Comparison of ENCODE assay signal across 31 cellular contexts in the genomic region with DNA sequence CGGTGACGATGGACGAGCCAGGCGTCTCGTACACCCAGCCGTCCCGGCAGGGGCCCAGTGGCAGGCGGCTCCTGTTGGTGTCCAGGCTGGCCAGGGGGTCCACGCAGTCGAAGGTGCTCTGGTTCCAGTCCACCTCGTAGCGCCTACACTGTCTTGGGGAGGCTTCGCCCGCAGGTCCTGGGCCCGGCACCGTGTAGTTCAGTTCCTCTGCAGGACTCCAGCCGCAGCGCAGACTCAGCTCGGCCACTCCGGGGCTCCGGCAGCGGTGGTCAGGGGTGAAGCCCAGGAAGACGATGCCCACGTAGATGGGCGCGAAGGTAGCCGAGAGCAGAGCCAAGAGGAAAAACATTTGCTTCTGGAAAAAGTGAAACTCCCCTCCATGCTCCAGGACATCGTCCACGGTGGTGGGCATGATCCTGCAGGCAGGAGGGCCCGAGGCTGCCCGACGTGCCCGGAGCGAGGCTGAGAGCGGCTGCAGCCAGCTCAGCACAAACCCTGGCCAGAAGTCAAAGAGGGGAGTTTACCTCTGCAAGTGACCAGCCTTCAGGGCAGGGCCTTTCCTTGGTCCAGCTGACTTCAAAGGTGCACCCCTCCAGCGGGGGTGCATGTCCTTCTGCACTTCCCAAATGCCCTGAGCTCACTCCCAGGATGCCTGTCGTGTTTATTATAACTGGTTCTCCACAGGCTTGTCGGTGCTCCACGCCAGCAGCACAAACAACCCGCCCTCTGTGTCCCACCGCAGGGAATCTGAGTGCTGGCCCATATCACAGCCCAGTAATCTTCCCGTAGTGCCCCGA. TPM values are rescaled to one million over a fixed set of nuclear protein-coding genes. Genes with fewer than 3 reads are reported as not detected.
A peak's percentile ranks its signal among the peaks of the same experiment; 100 is the strongest.
DNase-seq lines count a peak whose midpoint lies in the region; ATAC-seq and TF ChIP-seq lines count a peak whose summit lies in the region.
"Had no signal": no experiment of that assay in that cellular context is flagged by ENCODE, and none has a peak within 500 bp of the region (broad histone marks: within the 10 kb centered on the region; RNA-seq: fewer than 3 reads in every experiment).

A gene (minus strand): TSS at position 476 of the 797 bp plus-strand sequence. CDS start 64 bp downstream, at position 412.

- H3K4me2 ChIP-seq in parathyroid adenoma (ENCODE audit: low read length): no peak within 1 kb of the TSS
- H3K4me2 ChIP-seq: PC-9 had no signal

- peaks cover 11% of the 10 kb centered on the region for H3K27me3 Mint-ChIP-seq in activated T-helper 2 cell treated with anti-CD3 and anti-CD28 coated beads, Interferon-gamma antibody, Interleukin-2, Interleukin-4, amounts not matched to agents 10 μg/mL and 5 μg/mL and 100 μg/mL, durations not matched to agents 14 hours and 24 hours and 36 hours (ENCODE audit: low read depth)

- no peak within 1 kb of the TSS for H3K4me3 Mint-ChIP-seq in activated T-helper 2 cell treated with anti-CD3 and anti-CD28 coated beads, Interferon-gamma antibody, Interleukin-2, Interleukin-4, amounts not matched to agents 10 μg/mL and 5 μg/mL and 100 μg/mL, durations not matched to agents 14 hours and 24 hours and 36 hours (ENCODE audit: low read depth)
- H3K4me3 Mint-ChIP-seq: activated CD4-positive, alpha-beta T cell treated with anti-CD3 and anti-CD28 coated beads for 36 hours; activated naive CD8-positive, alpha-beta T cell treated with anti-CD3 and anti-CD28 coated beads, Interleukin-2, amount 10 ng/mL, durations not matched to agents 7 days and 5 days; activated T-cell treated with anti-CD3 and anti-CD28 coated beads, Interleukin-2, amount 50 U/mL, for 4 hours; naive thymus-derived CD4-positive, alpha-beta T cell; stimulated activated memory B cell treated with anti-CD40 and anti-IgM and Interleukin-4, amounts not matched to agents 10 μg/mL and 1 μg/mL and 100 μg/mL, for 72 hours had no signal

- no peak within 1 kb of the TSS for H3K9ac ChIP-seq in parathyroid adenoma

- no peaks in the 10 kb centered on the region for H3K36me3 Mint-ChIP-seq in activated T-helper 2 cell treated with anti-CD3 and anti-CD28 coated beads, Interferon-gamma antibody, Interleukin-2, Interleukin-4, amounts not matched to agents 10 μg/mL and 5 μg/mL and 100 μg/mL, durations not matched to agents 14 hours and 24 hours and 36 hours (ENCODE audit: low read depth)
- H3K36me3 Mint-ChIP-seq: activated naive CD8-positive, alpha-beta T cell treated with anti-CD3 and anti-CD28 coated beads, Interleukin-2, amount 10 ng/mL, durations not matched to agents 7 days and 5 days; naive thymus-derived CD4-positive, alpha-beta T cell; stimulated activated memory B cell treated with anti-CD40 and anti-IgM and Interleukin-4, amounts not matched to agents 10 μg/mL and 1 μg/mL and 100 μg/mL, for 72 hours had no signal

- WGBS in right cardiac atrium: 86% methylated on average over 43 of the region's 43 CpGs

- H2AFZ ChIP-seq in parathyroid adenoma: peak within 1 kb of the TSS; percentile 54
- H2AFZ ChIP-seq: PC-9 had no signal

- H3K4me1 ChIP-seq in right cardiac atrium (ENCODE audit: control insufficient read depth, insufficient read depth, low read length): no peaks in the 10 kb centered on the region
- H3K4me1 ChIP-seq in parathyroid adenoma: peaks cover 3% of the 10 kb centered on the region
- H3K4me1 ChIP-seq: thyroid gland had no signal

- H3K4me1 Mint-ChIP-seq in activated T-helper 2 cell treated with anti-CD3 and anti-CD28 coated beads, Interferon-gamma antibody, Interleukin-2, Interleukin-4, amounts not matched to agents 10 μg/mL and 5 μg/mL and 100 μg/mL, durations not matched to agents 14 hours and 24 hours and 36 hours (ENCODE audit: low read depth): no peaks in the 10 kb centered on the region
- H3K4me1 Mint-ChIP-seq: activated CD4-positive, alpha-beta T cell treated with anti-CD3 and anti-CD28 coated beads for 36 hours; activated naive CD8-positive, alpha-beta T cell treated with anti-CD3 and anti-CD28 coated beads, Interleukin-2, amount 10 ng/mL, durations not matched to agents 7 days and 5 days; naive thymus-derived CD4-positive, alpha-beta T cell; stimulated activated memory B cell treated with anti-CD40 and anti-IgM and Interleukin-4, amounts not matched to agents 10 μg/mL and 1 μg/mL and 100 μg/mL, for 72 hours had no signal

- H3K27ac ChIP-seq in right cardiac atrium (ENCODE audit: low read length) (no peak within 1 kb of the TSS), parathyroid adenoma (no peak within 1 kb of the TSS)
- H3K27ac ChIP-seq: PC-9, thyroid gland had no signal

- H3K9me3 Mint-ChIP-seq in activated T-helper 2 cell treated with anti-CD3 and anti-CD28 coated beads, Interferon-gamma antibody, Interleukin-2, Interleukin-4, amounts not matched to agents 10 μg/mL and 5 μg/mL and 100 μg/mL, durations not matched to agents 14 hours and 24 hours and 36 hours: no peaks in the 10 kb centered on the region
- H3K9me3 Mint-ChIP-seq: activated naive CD8-positive, alpha-beta T cell treated with anti-CD3 and anti-CD28 coated beads, Interleukin-2, amount 10 ng/mL, durations not matched to agents 7 days and 5 days; activated T-cell treated with anti-CD3 and anti-CD28 coated beads, Interleukin-2, amount 50 U/mL, for 4 hours; naive thymus-derived CD4-positive, alpha-beta T cell; stimulated activated memory B cell treated with anti-CD40 and anti-IgM and Interleukin-4, amounts not matched to agents 10 μg/mL and 1 μg/mL and 100 μg/mL, for 72 hours had no signal

- H3K4me3 ChIP-seq in right cardiac atrium (ENCODE audit: low read length) (no peak within 1 kb of the TSS), parathyroid adenoma (ENCODE audit: low read depth, low read length) (no peak within 1 kb of the TSS)
- H3K4me3 ChIP-seq: PC-9, thyroid gland had no signal

- H3K27ac Mint-ChIP-seq in activated T-helper 2 cell treated with anti-CD3 and anti-CD28 coated beads, Interferon-gamma antibody, Interleukin-2, Interleukin-4, amounts not matched to agents 10 μg/mL and 5 μg/mL and 100 μg/mL, durations not matched to agents 14 hours and 24 hours and 36 hours: no peak within 1 kb of the TSS
- H3K27ac Mint-ChIP-seq: activated CD4-positive, alpha-beta T cell treated with anti-CD3 and anti-CD28 coated beads for 36 hours; activated naive CD8-positive, alpha-beta T cell treated with anti-CD3 and anti-CD28 coated beads, Interleukin-2, amount 10 ng/mL, durations not matched to agents 7 days and 5 days; naive thymus-derived CD4-positive, alpha-beta T cell; stimulated activated memory B cell treated with anti-CD40 and anti-IgM and Interleukin-4, amounts not matched to agents 10 μg/mL and 1 μg/mL and 100 μg/mL, for 72 hours had no signal

- ATAC-seq in right cardiac atrium (peak; percentile 23 to 39), left cardiac atrium (no peak)
- ATAC-seq: activated CD4-positive, alpha-beta T cell treated with anti-CD3 and anti-CD28 coated beads for 36 hours; activated T-cell treated with anti-CD3 and anti-CD28 coated beads, Interleukin-2, amount 50 U/mL, for 4 hours; naive thymus-derived CD4-positive, alpha-beta T cell; stimulated activated memory B cell treated with anti-CD40 and anti-IgM and Interleukin-4, amounts not matched to agents 10 μg/mL and 1 μg/mL and 100 μg/mL, for 72 hours had no signal

- no peaks in the 10 kb centered on the region for H3K79me2 ChIP-seq in parathyroid adenoma

- no peaks in the 10 kb centered on the region for H3K36me3 ChIP-seq in parathyroid adenoma (ENCODE audit: control insufficient read depth, insufficient read depth, low read length)
- H3K36me3 ChIP-seq: thyroid gland had no signal

- intact Hi-C loops in right cardiac atrium (cut with DNase I) (no loop called here), left cardiac atrium (cut with DNase I) (no loop called here)
- intact Hi-C loops in activated T-helper 2 cell treated with anti-CD3 and anti-CD28 coated beads, Interferon-gamma antibody, Interleukin-2, Interleukin-4, amounts not matched to agents 10 μg/mL and 5 μg/mL and 100 μg/mL, durations not matched to agents 14 hours and 24 hours and 36 hours (cut with micrococcal nuclease): no loop called here

- no peak for TF ChIP-seq CTCF in parathyroid adenoma (IDR thresholded peaks at IDR 0.05)

- H3K27me3 ChIP-seq in right cardiac atrium (ENCODE audit: control insufficient read depth, insufficient read depth) (peaks cover 2% of the 10 kb centered on the region), parathyroid adenoma (ENCODE audit: control insufficient read depth, insufficient read depth, low read length) (no peaks in the 10 kb centered on the region)
- H3K27me3 ChIP-seq: thyroid gland had no signal

- peak in 2 of 3 donors; percentile 45 to 46 for DNase-seq in right cardiac atrium
- DNase-seq in left cardiac atrium: no peak
- peak; percentile 47 for DNase-seq in islet precursor cell
- no peak for DNase-seq in activated T-helper 2 cell treated with anti-CD3 and anti-CD28 coated beads, Interferon-gamma antibody, Interleukin-2, Interleukin-4, amounts not matched to agents 10 μg/mL and 5 μg/mL and 100 μg/mL, durations not matched to agents 14 hours and 24 hours and 36 hours (ENCODE audit: low spot score)
- DNase-seq in stimulated activated CD4-positive, alpha-beta T cell treated with anti-CD3 and anti-CD28 coated beads, Interleukin-4, amount 100 ng/mL, for 4 hours: no peak
- no peak for DNase-seq in epidermal melanocyte (ENCODE audit: insufficient read length, low spot score)
- no peak for DNase-seq in GM03348 (ENCODE audit: low spot score)
- DNase-seq: activated CD4-positive, alpha-beta T cell treated with anti-CD3 and anti-CD28 coated beads for 36 hours; activated naive CD8-positive, alpha-beta T cell treated with anti-CD3 and anti-CD28 coated beads, Interleukin-2, amount 10 ng/mL, durations not matched to agents 7 days and 5 days; activated T-cell treated with anti-CD3 and anti-CD28 coated beads, Interleukin-2, amount 50 U/mL, for 4 hours; C1 segment of cervical spinal cord; cerebellar nuclear complex; erythroblast; foreskin melanocyte; hippocampal formation; IMR-90; mammary epithelial cell; naive thymus-derived CD4-positive, alpha-beta T cell; NCI-H1105 treated with DMSO at 0.1 percent for 48 hours; NCI-H2029 treated with DMSO at 0.1 percent for 48 hours; NCI-H345; PC-9; posterior cingulate gyrus; SHP77 treated with DMSO at 0.1 percent for 48 hours; stimulated activated CD4-positive, alpha-beta T cell treated with anti-CD3 and anti-CD28 coated beads, Interleukin-2, amount 100 ng/mL, for 24 hours; T-helper 1 cell; thyroid gland had no signal

- no peaks in the 10 kb centered on the region for H3K9me3 ChIP-seq in right cardiac atrium (ENCODE audit: control insufficient read depth, low read length)
- H3K9me3 ChIP-seq in parathyroid adenoma (ENCODE audit: control insufficient read depth, low read length): no peaks in the 10 kb centered on the region
- H3K9me3 ChIP-seq: thyroid gland had no signal

RNA-seq across cellular contexts. Expression of the gene that starts here (rescaled TPM):
- not detected for total RNA-seq in right cardiac atrium
- polyA plus RNA-seq in right cardiac atrium: 0.05 TPM
- total RNA-seq in left cardiac atrium: not detected
- not detected in 2 replicates for total RNA-seq in activated T-helper 2 cell treated with anti-CD3 and anti-CD28 coated beads, Interferon-gamma antibody, Interleukin-2, Interleukin-4, amounts not matched to agents 10 μg/mL and 5 μg/mL and 100 μg/mL, durations not matched to agents 14 hours and 24 hours and 36 hours
- total RNA-seq: activated CD4-positive, alpha-beta T cell treated with anti-CD3 and anti-CD28 coated beads for 36 hours; activated CD8-positive, alpha-beta memory T cell treated with anti-CD3 and anti-CD28 coated beads for 36 hours; activated naive CD8-positive, alpha-beta T cell treated with anti-CD3 and anti-CD28 coated beads, Interleukin-2, amount 10 ng/mL, durations not matched to agents 7 days and 5 days; activated T-cell treated with anti-CD3 and anti-CD28 coated beads, Interleukin-2, amount 50 U/mL, for 4 hours; IMR-90; mammary epithelial cell; naive thymus-derived CD4-positive, alpha-beta T cell; PC-9; skeletal muscle tissue; thyroid gland had no signal
- polyA plus RNA-seq: IMR-90; mammary epithelial cell; naive thymus-derived CD4-positive, alpha-beta T cell had no signal

Comparison
In these comparisons a context has a peak if more than half of its experiments do, and no peak if none do; other contexts are left out.
1. Peak in DNase-seq and ATAC-seq in right cardiac atrium; RNA of the gene not detected or under 1 TPM.